Comparison of ENCODE assay signal across 10 cellular contexts in genomic region chr22:40397436-40397835, GRCh38. TPM values are rescaled to one million over a fixed set of nuclear protein-coding genes. Genes with fewer than 3 reads are reported as not detected.
DNase-seq lines count a peak whose midpoint lies in the region; ATAC-seq and TF ChIP-seq lines count a peak whose summit lies in the region.
"Had no signal": no experiment of that assay in that cellular context is flagged by ENCODE, and none has a peak within 500 bp of the region (broad histone marks: within the 10 kb centered on the region; RNA-seq: fewer than 3 reads in every experiment).

No MANE protein-coding gene starts in this region.

- H3K27ac ChIP-seq in iPS-20b (ENCODE audit: low read length) (no peak overlapping the region), smooth muscle cell (ENCODE audit: low read depth) (peak overlapping the region; percentile 93)
- H3K27ac ChIP-seq: HL-60 had no signal

- TF ChIP-seq CTCF in WTC11 (IDR thresholded peaks at IDR 0.05) (no peak), smooth muscle cell (IDR thresholded peaks at IDR 0.05; ENCODE audit: borderline replicate concordance, insufficient read depth, poor library complexity, severe bottlenecking) (no peak)

- H3K27me3 Mint-ChIP-seq in T-helper 2 cell treated with Interferon-gamma antibody and Interleukin-4, amounts not matched to agents 5 μg/mL and 100 μg/mL, for 36 hours (ENCODE audit: low read depth), result no peaks in the 10 kb centered on the region
- no peaks in the 10 kb centered on the region for H3K27me3 Mint-ChIP-seq in WTC11 (ENCODE audit: low read depth)

- H3K9me3 ChIP-seq in iPS-20b (ENCODE audit: insufficient read depth, low read depth, low read length) (no peaks in the 10 kb centered on the region), smooth muscle cell (replicated peaks; ENCODE audit: low read depth) (no peaks in the 10 kb centered on the region)

- H3K4me3 ChIP-seq in iPS-20b (ENCODE audit: low read length) (no peak overlapping the region), smooth muscle cell (no peak overlapping the region)

- H3K79me2 ChIP-seq in smooth muscle cell (ENCODE audit: low read depth), result peaks cover 27% of the 10 kb centered on the region

- POLR2A ChIA-PET in WTC11 (lab: Charles Lee), result interaction anchor here (1.0 kb wide), 1 partner anchor 23 kb away, joined by 4 read pairs; no protein-coding TSS in a partner anchor

- ATAC-seq in WTC11 (peak; percentile 29), HG02973 (IDR thresholded peaks at IDR 0.05; ENCODE audit: unreplicated experiment) (no peak)

- peaks cover 9% of the 10 kb centered on the region for H3F3A ChIP-seq in smooth muscle cell (ENCODE audit: low read depth)

- CTCF ChIA-PET in WTC11 (lab: Charles Lee), result interaction anchor here (0.6 to 1.6 kb wide), 10 partner anchors 9 to 411 kb away, joined by 3 to 7 read pairs (median 4); no protein-coding TSS in a partner anchor

- peaks cover 11% of the 10 kb centered on the region; the same call in 1 of the 2 replicates for H3K4me1 ChIP-seq in iPS-20b (ENCODE audit: insufficient read depth, low read length)
- H3K4me1 ChIP-seq in smooth muscle cell (ENCODE audit: low read depth), result no peaks in the 10 kb centered on the region

- H3K27ac Mint-ChIP-seq in T-helper 2 cell treated with Interferon-gamma antibody and Interleukin-4, amounts not matched to agents 5 μg/mL and 100 μg/mL, for 36 hours, result peak overlapping the region; percentile 23
- peak overlapping the region; percentile 82 for H3K27ac Mint-ChIP-seq in WTC11

- H3K4me3 Mint-ChIP-seq in T-helper 2 cell treated with Interferon-gamma antibody and Interleukin-4, amounts not matched to agents 5 μg/mL and 100 μg/mL, for 36 hours, result no peak overlapping the region
- no peak overlapping the region for H3K4me3 Mint-ChIP-seq in WTC11

- H4K20me1 ChIP-seq in smooth muscle cell (ENCODE audit: low read depth), result peaks cover 12% of the 10 kb centered on the region

- H3K27me3 ChIP-seq in iPS-20b (ENCODE audit: insufficient read depth, low read length), result no peaks in the 10 kb centered on the region
- no peaks in the 10 kb centered on the region for H3K27me3 ChIP-seq in smooth muscle cell (ENCODE audit: low read depth)

- peaks cover 34% of the 10 kb centered on the region for H3K36me3 Mint-ChIP-seq in T-helper 2 cell treated with Interferon-gamma antibody and Interleukin-4, amounts not matched to agents 5 μg/mL and 100 μg/mL, for 36 hours (ENCODE audit: low read depth)
- peaks cover 9% of the 10 kb centered on the region for H3K36me3 Mint-ChIP-seq in WTC11

- peaks cover 16% of the 10 kb centered on the region; the same call in 1 of the 2 replicates for H3K36me3 ChIP-seq in iPS-20b (ENCODE audit: insufficient read depth, low read depth, low read length)
- H3K36me3 ChIP-seq in smooth muscle cell (ENCODE audit: low read depth), result no peaks in the 10 kb centered on the region

- H3K9me3 Mint-ChIP-seq in T-helper 2 cell treated with Interferon-gamma antibody and Interleukin-4, amounts not matched to agents 5 μg/mL and 100 μg/mL, for 36 hours, result no peaks in the 10 kb centered on the region
- H3K9me3 Mint-ChIP-seq in WTC11, result no peaks in the 10 kb centered on the region

- 0% methylated on average over 1 of the region's 1 CpG for WGBS in smooth muscle cell (ENCODE audit: low lambda C conversion rate)

- no peak for DNase-seq in T-helper 2 cell treated with Interferon-gamma antibody and Interleukin-4, amounts not matched to agents 5 μg/mL and 100 μg/mL, for 36 hours (ENCODE audit: low spot score)
- DNase-seq in T-helper 2 cell (no peak), WTC11 (ENCODE audit: low spot score) (no peak), smooth muscle cell (lab: John Stamatoyannopoulos, UW; ENCODE audit: unreplicated experiment) (no peak), EL (no peak), middle frontal gyrus (ENCODE audit: extremely low spot score, low spot score) (no peak)
- DNase-seq: SHP77 treated with DMSO at 0.1 percent for 48 hours had no signal

- H3K9ac ChIP-seq in iPS-20b (ENCODE audit: low read depth, low read length) (peak overlapping the region; percentile 39; the same call in 1 of the 2 replicates), smooth muscle cell (ENCODE audit: low read depth) (peak overlapping the region; percentile 70)

- H3K4me2 ChIP-seq in smooth muscle cell, result peak overlapping the region; percentile 47

- peaks cover 47% of the 10 kb centered on the region for H3K4me1 Mint-ChIP-seq in T-helper 2 cell treated with Interferon-gamma antibody and Interleukin-4, amounts not matched to agents 5 μg/mL and 100 μg/mL, for 36 hours (ENCODE audit: low read depth)
- H3K4me1 Mint-ChIP-seq in WTC11, result peaks cover 15% of the 10 kb centered on the region

- no peak overlapping the region for H2AFZ ChIP-seq in smooth muscle cell (ENCODE audit: low read depth)

TF ChIP-seq in WTC11, 78 proteins besides CTCF, POLR2A, EP300 and RAD21 (continues in another document):
- TF ChIP-seq AFF4 (CRISPR knock-in tag; IDR thresholded peaks at IDR 0.05; ENCODE audit: borderline replicate concordance) (no peak), RELA (CRISPR knock-in tag; IDR thresholded peaks at IDR 0.05; ENCODE audit: borderline replicate concordance) (no peak), FOXP4 (CRISPR knock-in tag; IDR thresholded peaks at IDR 0.05) (no peak), EMX1 (CRISPR knock-in tag; IDR thresholded peaks at IDR 0.05) (no peak), ETV6 (CRISPR knock-in tag; IDR thresholded peaks at IDR 0.05) (no peak), ZNF416 (CRISPR knock-in tag; IDR thresholded peaks at IDR 0.05) (no peak), HMGA2 (CRISPR knock-in tag; IDR thresholded peaks at IDR 0.05) (no peak), NR3C1 (CRISPR knock-in tag; conservative IDR thresholded peaks at IDR 0.05; ENCODE audit: low read depth) (no peak)

RNA-seq across cellular contexts. Expression of gene SGSM3, which starts 27.0 kb away (rescaled TPM):
- total RNA-seq in WTC11 (2021), result 81.8 to 96.9 TPM (median 93.0 TPM) in 3 replicates
- total RNA-seq in smooth muscle cell, result 56.9 and 72.6 TPM in 2 replicates
- polyA plus RNA-seq in smooth muscle cell, result 98.0 and 117 TPM in 2 replicates

RNA-seq across cellular contexts. Expression of gene ADSL, which starts 51.1 kb away (rescaled TPM):
- total RNA-seq in WTC11 (2021), result 133 to 154 TPM (median 136 TPM) in 3 replicates
- total RNA-seq in smooth muscle cell, result 65.1 and 77.1 TPM in 2 replicates
- 45.9 and 50.1 TPM in 2 replicates for polyA plus RNA-seq in smooth muscle cell
